In genomic region chr13:23579886-23580706, GRCh38 we compare ENCODE assay signal across 1 cellular context.
TF ChIP-seq lines count a peak whose summit lies in the region.

No MANE protein-coding gene starts in this region.

TF ChIP-seq in SK-N-SH treated with all-trans-retinoic acid at 6 μM for 48 hours, 23 proteins besides CTCF, POLR2A, EP300 and RAD21 (continued from another document):
- TF ChIP-seq POU6F1 (CRISPR knock-in tag; IDR thresholded peaks at IDR 0.05; ENCODE audit: borderline replicate concordance, low read depth): no peak
